Comparison of ENCODE assay signal across 21 cellular contexts in the genomic region with DNA sequence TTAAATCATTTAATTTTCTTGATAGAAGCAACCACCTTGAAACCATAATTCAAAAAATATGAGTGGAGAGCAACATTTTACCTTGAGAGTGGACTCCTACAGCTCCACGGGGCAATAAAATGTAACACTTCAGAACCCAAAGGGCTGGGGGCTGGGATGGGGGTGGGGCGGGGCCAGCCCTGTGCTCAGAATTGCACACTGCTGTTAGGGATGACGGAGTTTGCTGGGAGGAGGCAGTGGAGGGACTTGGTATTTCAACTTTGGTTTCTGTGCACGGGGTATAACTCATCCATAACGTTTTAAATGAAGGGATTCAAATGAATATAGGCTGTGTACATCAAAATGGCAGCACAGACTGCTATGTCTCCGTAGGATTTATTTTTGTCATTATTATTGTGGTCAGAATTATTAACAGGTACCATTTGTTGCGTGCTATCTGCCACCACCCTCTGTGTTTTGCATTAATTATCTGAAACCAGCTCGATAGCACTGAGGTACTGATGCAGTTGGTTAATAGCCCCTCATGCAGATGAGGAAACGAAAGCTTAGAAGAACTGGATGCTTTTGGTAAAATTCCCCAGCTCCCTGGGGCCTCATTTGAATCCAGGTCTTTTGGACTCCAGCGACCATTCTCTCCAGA.
DNase-seq lines count a peak whose midpoint lies in the region; ATAC-seq and TF ChIP-seq lines count a peak whose summit lies in the region.
"Had no signal": no experiment of that assay in that cellular context is flagged by ENCODE, and none has a peak within 500 bp of the region (broad histone marks: within the 10 kb centered on the region; RNA-seq: fewer than 3 reads in every experiment).

No MANE protein-coding gene starts in this region.

- POLR2A ChIA-PET in HEK293T (lab: Yijun Ruan, JAX), result no interaction called here

- no peaks in the 10 kb centered on the region for H3K9me3 Mint-ChIP-seq in nephron progenitor cell
- H3K9me3 Mint-ChIP-seq: CD8-positive, alpha-beta memory T cell had no signal

- peak overlapping the region; percentile 62 for H3K4me3 Mint-ChIP-seq in nephron progenitor cell
- H3K4me3 Mint-ChIP-seq: CD4-positive, CD25-positive, alpha-beta regulatory T cell had no signal

- CTCF ChIA-PET in HEK293T (lab: Yijun Ruan, JAX), result interaction anchor here (0.7 kb wide), 1 partner anchor 787 kb away, joined by 4 read pairs; no protein-coding TSS in a partner anchor

- H3K4me1 Mint-ChIP-seq in nephron progenitor cell, result peaks cover 88% of the 10 kb centered on the region
- H3K4me1 Mint-ChIP-seq: CD4-positive, CD25-positive, alpha-beta regulatory T cell; CD8-positive, alpha-beta memory T cell had no signal

- no peaks in the 10 kb centered on the region for H3K27me3 Mint-ChIP-seq in nephron progenitor cell (ENCODE audit: low read depth, poor library complexity)
- H3K27me3 Mint-ChIP-seq: CD4-positive, CD25-positive, alpha-beta regulatory T cell; CD8-positive, alpha-beta memory T cell had no signal

- ATAC-seq in GM19395 (IDR thresholded peaks at IDR 0.05; ENCODE audit: unreplicated experiment), result no peak
- ATAC-seq: K562 had no signal

- no peaks in the 10 kb centered on the region for H3K36me3 ChIP-seq in HAP-1 (replicated peaks)
- H3K36me3 ChIP-seq: BE2C had no signal

- H3K27ac Mint-ChIP-seq in nephron progenitor cell, result no peak overlapping the region
- H3K27ac Mint-ChIP-seq: CD4-positive, CD25-positive, alpha-beta regulatory T cell; CD8-positive, alpha-beta memory T cell had no signal

- H3K36me3 Mint-ChIP-seq in nephron progenitor cell (ENCODE audit: low read depth), result no peaks in the 10 kb centered on the region
- H3K36me3 Mint-ChIP-seq: CD4-positive, CD25-positive, alpha-beta regulatory T cell; CD8-positive, alpha-beta memory T cell had no signal

- H3K4me3 ChIP-seq in HAP-1, result no peak overlapping the region
- H3K4me3 ChIP-seq: K562 had no signal

- no peak for TF ChIP-seq CTCF in nephron progenitor cell (IDR thresholded peaks at IDR 0.05)

- in situ Hi-C loops in HAP-1 (cut with MboI; ENCODE audit: low sequenced_read_pairs), result no loop called here

- H3K9me3 ChIP-seq in HAP-1, result no peaks in the 10 kb centered on the region
- H3K9me3 ChIP-seq: BE2C had no signal

- peak; percentile 62 for DNase-seq in HEK293T (ENCODE audit: extremely low spot score)
- peak; percentile 7 for DNase-seq in NCI-H2227 treated with DMSO at 0.1 percent for 48 hours (lab: John Stamatoyannopoulos, UW)
- peak; percentile 39 for DNase-seq in islet precursor cell
- DNase-seq in nephron progenitor cell, result no peak
- no peak for DNase-seq in GM03348 (ENCODE audit: low spot score)
- DNase-seq in superior temporal gyrus (ENCODE audit: extremely low spot score), result no peak
- no peak for DNase-seq in HAP-1 (ENCODE audit: low spot score in 2 of 2)
- DNase-seq: ACHN; BE2C; C1 segment of cervical spinal cord; CD4-positive, CD25-positive, alpha-beta regulatory T cell; CD8-positive, alpha-beta memory T cell; COR-L47; DMS 273 treated with DMSO at 0.1 percent for 48 hours; DMS53; DND-41; EL; HCEC 1CT; IMR-90 had no signal

- peaks cover 41% of the 10 kb centered on the region for H3K4me1 ChIP-seq in HAP-1
- H3K4me1 ChIP-seq: BE2C had no signal

- no peaks in the 10 kb centered on the region for H3K27me3 ChIP-seq in HAP-1 (ENCODE audit: low read depth)
- H3K27me3 ChIP-seq: BE2C had no signal

TF ChIP-seq in HEK293T, 16 proteins besides CTCF, POLR2A, EP300 and RAD21:
- TF ChIP-seq FOXK2 (IDR thresholded peaks at IDR 0.05) (no peak), ELF4 (IDR thresholded peaks at IDR 0.05) (no peak), FOXM1 (IDR thresholded peaks at IDR 0.05; ENCODE audit: borderline replicate concordance) (no peak)

Comparison
In these comparisons a context has a peak if more than half of its experiments do, and no peak if none do; other contexts are left out.
1. DNase-seq: peak in HEK293T (single experiment), NCI-H2227 treated with DMSO at 0.1 percent for 48 hours (single experiment) and islet precursor cell (single experiment); none in nephron progenitor cell (single experiment), GM03348 (single experiment), superior temporal gyrus (single experiment) and HAP-1 (0 of 2).